ENCODE assay signal across 8 cellular contexts in genomic region chr12:67648306-67649164, GRCh38. TPM values are rescaled to one million over a fixed set of nuclear protein-coding genes. Genes with fewer than 3 reads are reported as not detected.
DNase-seq lines count a peak whose midpoint lies in the region; ATAC-seq and TF ChIP-seq lines count a peak whose summit lies in the region.

Gene DYRK2, plus strand, starts transcription at chr12:67648745. Its CDS starts 389 bp downstream, at chr12:67649134.

- peak within 1 kb of the TSS; percentile 90 for H2AFZ ChIP-seq in DND-41 (ENCODE audit: low read depth, low read length)

- H3K27me3 ChIP-seq in DND-41 (ENCODE audit: insufficient read depth, low read length, poor library complexity) (no peaks in the 10 kb centered on the region), thymus (ENCODE audit: control insufficient read depth, insufficient read depth) (no peaks in the 10 kb centered on the region)

- peak within 1 kb of the TSS; percentile 79 for H3K4me2 ChIP-seq in DND-41 (ENCODE audit: insufficient read depth, low read length)

- peaks cover 49% of the 10 kb centered on the region for H3K79me2 ChIP-seq in DND-41 (ENCODE audit: insufficient read depth, low read length)

- peak within 1 kb of the TSS; percentile 86 for H3K27ac ChIP-seq in DND-41 (ENCODE audit: low read length)
- H3K27ac ChIP-seq in thymus (ENCODE audit: low read depth) = peak within 1 kb of the TSS; percentile 97

- peaks cover 31% of the 10 kb centered on the region for H3K36me3 ChIP-seq in DND-41 (ENCODE audit: insufficient read depth, low read length)
- H3K36me3 ChIP-seq in thymus (ENCODE audit: control insufficient read depth, insufficient read depth) = no peaks in the 10 kb centered on the region

- peaks cover 19 to 35% (median 25%) of the 10 kb centered on the region in 3 donors for H3K4me1 Mint-ChIP-seq in IgD-negative memory B cell

- peak within 1 kb of the TSS; percentile 69 to 98 (median 95) for H3K4me3 Mint-ChIP-seq in IgD-negative memory B cell

- H3K4me1 ChIP-seq in DND-41 (ENCODE audit: insufficient read depth, low read length) = peaks cover 37% of the 10 kb centered on the region
- H3K4me1 ChIP-seq in thymus (ENCODE audit: control insufficient read depth, insufficient read depth, low read length) = peaks cover 15% of the 10 kb centered on the region

- H3K9me3 Mint-ChIP-seq in IgD-negative memory B cell = no peaks in the 10 kb centered on the region

- H3K36me3 Mint-ChIP-seq in IgD-negative memory B cell = no peaks in the 10 kb centered on the region

- DNase-seq in DND-41 (peak; percentile 84), SHP77 treated with DMSO at 0.1 percent for 48 hours (lab: John Stamatoyannopoulos, UW) (peak; percentile 47), glomerular endothelial cell (ENCODE audit: extremely low read depth, low read depth, low spot score) (no peak), omental fat pad (ENCODE audit: low spot score) (peak; percentile 39)
- DNase-seq in activated naive CD4-positive, alpha-beta T cell treated with anti-CD3 and anti-CD28 coated beads, Interleukin-2, amount 50 U/mL, for 16 hours = peak; percentile 78

- no peaks in the 10 kb centered on the region for H3K27me3 Mint-ChIP-seq in IgD-negative memory B cell

- H3K9ac ChIP-seq in DND-41 (ENCODE audit: low read depth, low read length) = peak within 1 kb of the TSS; percentile 97

- peak within 1 kb of the TSS; percentile 78 to 94 (median 92) for H3K27ac Mint-ChIP-seq in IgD-negative memory B cell

- peak; percentile 13 for TF ChIP-seq CTCF in DND-41 (IDR thresholded peaks at IDR 0.05; ENCODE audit: borderline replicate concordance, extremely low read depth, low read length, poor library complexity, severe bottlenecking)
- TF ChIP-seq CTCF in omental fat pad (IDR thresholded peaks at IDR 0.05) = no peak

- ATAC-seq in DND-41 (ENCODE audit: insufficient read depth, low read depth) (peak; percentile 66), GM21515 (IDR thresholded peaks at IDR 0.05; ENCODE audit: unreplicated experiment) (peak; percentile 49), omental fat pad (ENCODE audit: low FRiP score) (peak; percentile 72)

- H3K9me3 ChIP-seq in DND-41 (ENCODE audit: insufficient read depth, low read length, severe bottlenecking) (no peaks in the 10 kb centered on the region), thymus (ENCODE audit: control insufficient read depth) (no peaks in the 10 kb centered on the region)

- under 1% methylated on average over 108 of the region's 109 CpGs for WGBS in thymus

- H3K4me3 ChIP-seq in DND-41 (ENCODE audit: low read depth in 1 of 2, low read length in 2 of 2) (peak within 1 kb of the TSS; percentile 74 to 89), thymus (ENCODE audit: low read length) (peak within 1 kb of the TSS; percentile 98)

- H4K20me1 ChIP-seq in DND-41 (ENCODE audit: insufficient read depth, low read length) = peaks cover 30% of the 10 kb centered on the region

RNA-seq across cellular contexts. Expression of gene DYRK2, which starts in this region (rescaled TPM):
- polyA plus RNA-seq in IgD-negative memory B cell (58.4 TPM), thymus (11.8 TPM)
- total RNA-seq in glomerular endothelial cell (21.3 and 22.3 TPM in 2 replicates), omental fat pad (10 to 100 TPM in 3 of 4 donors, 1 to 10 TPM in 1; 9.1 to 23.4 (median 18.4) TPM)
